Comparison of ENCODE assay signal across 1 cellular context in genomic region chr1:222814536-222815366, GRCh38.
TF ChIP-seq lines count a peak whose summit lies in the region.

TSS of gene DISP1 (plus strand) at chr1:222815039. CDS start at chr1:222942824, 127,785 bp downstream.

TF ChIP-seq in HepG2, 621 proteins besides CTCF, POLR2A, EP300 and RAD21 (continued from another document and continues in another):
- TF ChIP-seq SNAPC2 (CRISPR knock-in tag; IDR thresholded peaks at IDR 0.05) (no peak), SMAD1 (CRISPR knock-in tag; IDR thresholded peaks at IDR 0.05; ENCODE audit: borderline replicate concordance, low read depth) (no peak), KAT7 (CRISPR knock-in tag; IDR thresholded peaks at IDR 0.05; ENCODE audit: borderline replicate concordance) (0 out of 2 replicates have a peak, but pooled peaks have one; percentile 60), PHB2 (IDR thresholded peaks at IDR 0.05; ENCODE audit: partially characterized antibody) (no peak), HIC2 (CRISPR knock-in tag; IDR thresholded peaks at IDR 0.05; ENCODE audit: low read depth) (0 out of 2 replicates have a peak, but pooled peaks have one; percentile 21), ZNF207 (IDR thresholded peaks at IDR 0.05; ENCODE audit: borderline replicate concordance) (no peak), GATAD1 (CRISPR knock-in tag; IDR thresholded peaks at IDR 0.05) (peak; percentile 50; the same call in 1 of the 2 replicates), GABPB1 (CRISPR knock-in tag; IDR thresholded peaks at IDR 0.05) (peak; percentile 94), ZNF510 (CRISPR knock-in tag; IDR thresholded peaks at IDR 0.05; ENCODE audit: low read depth) (no peak), AGO2 (optimal IDR thresholded peaks at IDR 0.05; ENCODE audit: low read depth, low read length) (no peak), ISX (CRISPR knock-in tag; conservative IDR thresholded peaks at IDR 0.05) (no peak), ZEB1 (IDR thresholded peaks at IDR 0.05; ENCODE audit: insufficient replicate concordance, low read depth) (no peak), ZNF777 (CRISPR knock-in tag; IDR thresholded peaks at IDR 0.05) (peak; percentile 46; the same call in 1 of the 2 replicates), BRD4 (CRISPR knock-in tag; IDR thresholded peaks at IDR 0.05) (no peak; the same call in 1 of the 2 replicates), IRX3 (CRISPR knock-in tag; IDR thresholded peaks at IDR 0.05; ENCODE audit: borderline replicate concordance, low read depth) (0 out of 2 replicates have a peak, but pooled peaks have one; percentile 35), MYC (CRISPR knock-in tag; IDR thresholded peaks at IDR 0.05; ENCODE audit: borderline replicate concordance) (peak; percentile 40; the same call in 1 of the 2 replicates), ZBTB38 (CRISPR knock-in tag; IDR thresholded peaks at IDR 0.05) (peak; percentile 48; the same call in 1 of the 2 replicates), ZMYM2 (CRISPR knock-in tag; IDR thresholded peaks at IDR 0.05) (no peak), YEATS4 (CRISPR knock-in tag; IDR thresholded peaks at IDR 0.05; ENCODE audit: borderline replicate concordance) (peak; percentile 82), CHD2 (IDR thresholded peaks at IDR 0.05; ENCODE audit: low read depth, low read length) (0 out of 2 replicates have a peak, but pooled peaks have one; percentile 25), ONECUT2 (CRISPR knock-in tag; IDR thresholded peaks at IDR 0.05) (no peak), PRMT3 (CRISPR knock-in tag; IDR thresholded peaks at IDR 0.05; ENCODE audit: borderline replicate concordance, low read depth) (no peak), ZNF337 (CRISPR knock-in tag; IDR thresholded peaks at IDR 0.05; ENCODE audit: borderline replicate concordance, low read depth) (0 out of 2 replicates have a peak, but pooled peaks have one; percentile 3), ZNF788 (CRISPR knock-in tag; IDR thresholded peaks at IDR 0.05; ENCODE audit: borderline replicate concordance) (peak; percentile 72; the same call in 1 of the 2 replicates), ZMYM3 (CRISPR knock-in tag; IDR thresholded peaks at IDR 0.05) (no peak), KAT8 (CRISPR knock-in tag; IDR thresholded peaks at IDR 0.05) (peak; percentile 84), ZBTB20 (CRISPR knock-in tag; IDR thresholded peaks at IDR 0.05; ENCODE audit: borderline replicate concordance, low read depth) (peak; percentile 57), ATF7-NPFF (CRISPR knock-in tag; IDR thresholded peaks at IDR 0.05; ENCODE audit: low read depth) (peak; percentile 81), AKAP8 (CRISPR knock-in tag; IDR thresholded peaks at IDR 0.05) (no peak), SPEN (CRISPR knock-in tag; IDR thresholded peaks at IDR 0.05; ENCODE audit: low read depth) (peak; percentile 75), ZNF547 (CRISPR knock-in tag; IDR thresholded peaks at IDR 0.05) (0 out of 2 replicates have a peak, but pooled peaks have one; percentile 64), ZNF414 (CRISPR knock-in tag; IDR thresholded peaks at IDR 0.05) (0 out of 2 replicates have a peak, but pooled peaks have one; percentile 16), MTA1 (CRISPR knock-in tag; IDR thresholded peaks at IDR 0.05; ENCODE audit: borderline replicate concordance) (peak; percentile 42; the same call in 1 of the 2 replicates), ZBTB7B (CRISPR knock-in tag; IDR thresholded peaks at IDR 0.05) (0 out of 2 replicates have a peak, but pooled peaks have one; percentile 29), ZNF280D (CRISPR knock-in tag; IDR thresholded peaks at IDR 0.05) (0 out of 2 replicates have a peak, but pooled peaks have one; percentile 45), NFKBIZ (CRISPR knock-in tag; IDR thresholded peaks at IDR 0.05) (no peak), ZSCAN31 (CRISPR knock-in tag; IDR thresholded peaks at IDR 0.05; ENCODE audit: low read depth) (0 out of 2 replicates have a peak, but pooled peaks have one; percentile 42), GTF2F1 (IDR thresholded peaks at IDR 0.05; ENCODE audit: low read length) (no peak), ZFY (CRISPR knock-in tag; IDR thresholded peaks at IDR 0.05) (peak; percentile 76), TGIF2 (CRISPR knock-in tag; IDR thresholded peaks at IDR 0.05) (no peak), SNAI1 (CRISPR knock-in tag; IDR thresholded peaks at IDR 0.05; ENCODE audit: borderline replicate concordance) (0 out of 2 replicates have a peak, but pooled peaks have one; percentile 59), MED1 (CRISPR knock-in tag; IDR thresholded peaks at IDR 0.05) (peak; percentile 32; the same call in 1 of the 2 replicates), RXRB (CRISPR knock-in tag; IDR thresholded peaks at IDR 0.05; ENCODE audit: borderline replicate concordance) (peak; percentile 33; the same call in 1 of the 2 replicates), PHF21A (CRISPR knock-in tag; IDR thresholded peaks at IDR 0.05) (0 out of 2 replicates have a peak, but pooled peaks have one; percentile 66), ZNF329 (CRISPR knock-in tag; IDR thresholded peaks at IDR 0.05; ENCODE audit: low read depth) (no peak), ZNF124 (CRISPR knock-in tag; IDR thresholded peaks at IDR 0.05) (peak; percentile 57; the same call in 1 of the 2 replicates)
- TF ChIP-seq, protein P1, sequence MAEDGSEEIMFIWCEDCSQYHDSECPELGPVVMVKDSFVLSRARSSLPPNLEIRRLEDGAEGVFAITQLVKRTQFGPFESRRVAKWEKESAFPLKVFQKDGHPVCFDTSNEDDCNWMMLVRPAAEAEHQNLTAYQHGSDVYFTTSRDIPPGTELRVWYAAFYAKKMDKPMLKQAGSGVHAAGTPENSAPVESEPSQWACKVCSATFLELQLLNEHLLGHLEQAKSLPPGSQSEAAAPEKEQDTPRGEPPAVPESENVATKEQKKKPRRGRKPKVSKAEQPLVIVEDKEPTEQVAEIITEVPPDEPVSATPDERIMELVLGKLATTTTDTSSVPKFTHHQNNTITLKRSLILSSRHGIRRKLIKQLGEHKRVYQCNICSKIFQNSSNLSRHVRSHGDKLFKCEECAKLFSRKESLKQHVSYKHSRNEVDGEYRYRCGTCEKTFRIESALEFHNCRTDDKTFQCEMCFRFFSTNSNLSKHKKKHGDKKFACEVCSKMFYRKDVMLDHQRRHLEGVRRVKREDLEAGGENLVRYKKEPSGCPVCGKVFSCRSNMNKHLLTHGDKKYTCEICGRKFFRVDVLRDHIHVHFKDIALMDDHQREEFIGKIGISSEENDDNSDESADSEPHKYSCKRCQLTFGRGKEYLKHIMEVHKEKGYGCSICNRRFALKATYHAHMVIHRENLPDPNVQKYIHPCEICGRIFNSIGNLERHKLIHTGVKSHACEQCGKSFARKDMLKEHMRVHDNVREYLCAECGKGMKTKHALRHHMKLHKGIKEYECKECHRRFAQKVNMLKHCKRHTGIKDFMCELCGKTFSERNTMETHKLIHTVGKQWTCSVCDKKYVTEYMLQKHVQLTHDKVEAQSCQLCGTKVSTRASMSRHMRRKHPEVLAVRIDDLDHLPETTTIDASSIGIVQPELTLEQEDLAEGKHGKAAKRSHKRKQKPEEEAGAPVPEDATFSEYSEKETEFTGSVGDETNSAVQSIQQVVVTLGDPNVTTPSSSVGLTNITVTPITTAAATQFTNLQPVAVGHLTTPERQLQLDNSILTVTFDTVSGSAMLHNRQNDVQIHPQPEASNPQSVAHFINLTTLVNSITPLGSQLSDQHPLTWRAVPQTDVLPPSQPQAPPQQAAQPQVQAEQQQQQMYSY (CRISPR knock-in tag; IDR thresholded peaks at IDR 0.05): peak; percentile 84
- TF ChIP-seq, protein P2, sequence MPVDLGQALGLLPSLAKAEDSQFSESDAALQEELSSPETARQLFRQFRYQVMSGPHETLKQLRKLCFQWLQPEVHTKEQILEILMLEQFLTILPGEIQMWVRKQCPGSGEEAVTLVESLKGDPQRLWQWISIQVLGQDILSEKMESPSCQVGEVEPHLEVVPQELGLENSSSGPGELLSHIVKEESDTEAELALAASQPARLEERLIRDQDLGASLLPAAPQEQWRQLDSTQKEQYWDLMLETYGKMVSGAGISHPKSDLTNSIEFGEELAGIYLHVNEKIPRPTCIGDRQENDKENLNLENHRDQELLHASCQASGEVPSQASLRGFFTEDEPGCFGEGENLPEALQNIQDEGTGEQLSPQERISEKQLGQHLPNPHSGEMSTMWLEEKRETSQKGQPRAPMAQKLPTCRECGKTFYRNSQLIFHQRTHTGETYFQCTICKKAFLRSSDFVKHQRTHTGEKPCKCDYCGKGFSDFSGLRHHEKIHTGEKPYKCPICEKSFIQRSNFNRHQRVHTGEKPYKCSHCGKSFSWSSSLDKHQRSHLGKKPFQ (CRISPR knock-in tag; IDR thresholded peaks at IDR 0.05; ENCODE audit: insufficient replicate concordance): peak; percentile 41
- TF ChIP-seq, protein P3, sequence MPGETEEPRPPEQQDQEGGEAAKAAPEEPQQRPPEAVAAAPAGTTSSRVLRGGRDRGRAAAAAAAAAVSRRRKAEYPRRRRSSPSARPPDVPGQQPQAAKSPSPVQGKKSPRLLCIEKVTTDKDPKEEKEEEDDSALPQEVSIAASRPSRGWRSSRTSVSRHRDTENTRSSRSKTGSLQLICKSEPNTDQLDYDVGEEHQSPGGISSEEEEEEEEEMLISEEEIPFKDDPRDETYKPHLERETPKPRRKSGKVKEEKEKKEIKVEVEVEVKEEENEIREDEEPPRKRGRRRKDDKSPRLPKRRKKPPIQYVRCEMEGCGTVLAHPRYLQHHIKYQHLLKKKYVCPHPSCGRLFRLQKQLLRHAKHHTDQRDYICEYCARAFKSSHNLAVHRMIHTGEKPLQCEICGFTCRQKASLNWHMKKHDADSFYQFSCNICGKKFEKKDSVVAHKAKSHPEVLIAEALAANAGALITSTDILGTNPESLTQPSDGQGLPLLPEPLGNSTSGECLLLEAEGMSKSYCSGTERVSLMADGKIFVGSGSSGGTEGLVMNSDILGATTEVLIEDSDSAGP (CRISPR knock-in tag; IDR thresholded peaks at IDR 0.05; ENCODE audit: borderline replicate concordance): peak; percentile 79; the same call in 1 of the 2 replicates
- TF ChIP-seq, protein P4, sequence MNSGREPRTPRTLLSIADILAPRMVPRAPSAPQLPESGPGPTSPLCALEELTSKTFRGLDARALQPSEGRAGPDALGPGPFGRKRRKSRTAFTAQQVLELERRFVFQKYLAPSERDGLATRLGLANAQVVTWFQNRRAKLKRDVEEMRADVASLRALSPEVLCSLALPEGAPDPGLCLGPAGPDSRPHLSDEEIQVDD (CRISPR knock-in tag; IDR thresholded peaks at IDR 0.05; ENCODE audit: borderline replicate concordance): no peak
- TF ChIP-seq, protein P5, sequence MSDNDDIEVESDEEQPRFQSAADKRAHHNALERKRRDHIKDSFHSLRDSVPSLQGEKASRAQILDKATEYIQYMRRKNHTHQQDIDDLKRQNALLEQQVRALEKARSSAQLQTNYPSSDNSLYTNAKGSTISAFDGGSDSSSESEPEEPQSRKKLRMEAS (IDR thresholded peaks at IDR 0.05): peak; percentile 58
- TF ChIP-seq, protein P6, sequence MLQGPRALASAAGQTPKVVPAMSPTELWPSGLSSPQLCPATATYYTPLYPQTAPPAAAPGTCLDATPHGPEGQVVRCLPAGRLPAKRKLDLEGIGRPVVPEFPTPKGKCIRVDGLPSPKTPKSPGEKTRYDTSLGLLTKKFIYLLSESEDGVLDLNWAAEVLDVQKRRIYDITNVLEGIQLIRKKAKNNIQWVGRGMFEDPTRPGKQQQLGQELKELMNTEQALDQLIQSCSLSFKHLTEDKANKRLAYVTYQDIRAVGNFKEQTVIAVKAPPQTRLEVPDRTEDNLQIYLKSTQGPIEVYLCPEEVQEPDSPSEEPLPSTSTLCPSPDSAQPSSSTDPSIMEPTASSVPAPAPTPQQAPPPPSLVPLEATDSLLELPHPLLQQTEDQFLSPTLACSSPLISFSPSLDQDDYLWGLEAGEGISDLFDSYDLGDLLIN (CRISPR knock-in tag; IDR thresholded peaks at IDR 0.05; ENCODE audit: borderline replicate concordance): 0 out of 2 replicates have a peak, but pooled peaks have one; percentile 7
